In the genomic region with DNA sequence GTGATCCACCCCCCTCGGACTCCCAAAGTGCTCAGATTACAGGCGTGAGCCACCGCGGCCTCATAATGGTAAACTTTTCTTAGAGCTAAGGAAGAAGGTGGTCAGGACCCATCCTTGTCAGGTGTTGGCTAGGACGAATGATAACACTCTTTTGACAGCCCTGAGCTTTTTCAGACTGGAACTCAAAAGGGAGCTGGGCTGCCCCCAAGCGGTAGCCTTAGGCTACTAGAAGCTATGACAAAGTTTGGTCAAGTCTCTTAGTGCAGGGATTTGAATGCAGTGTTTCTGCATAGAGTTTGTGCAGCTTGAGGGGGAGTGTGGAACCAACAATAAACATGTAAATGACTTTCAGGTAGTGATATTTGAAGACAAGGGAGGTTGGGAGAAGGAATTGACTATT, we compare ENCODE assay signal across 8 cellular contexts. TPM values are rescaled to one million over a fixed set of nuclear protein-coding genes. Genes with fewer than 3 reads are reported as not detected.
DNase-seq lines count a peak whose midpoint lies in the region; ATAC-seq lines count a peak whose summit lies in the region.
"Had no signal": no experiment of that assay in that cellular context is flagged by ENCODE, and none has a peak within 500 bp of the region (broad histone marks: within the 10 kb centered on the region; RNA-seq: fewer than 3 reads in every experiment).

No MANE protein-coding gene starts in this region.

- H3K36me3 ChIP-seq in mesendoderm (ENCODE audit: control insufficient read depth, insufficient read depth, low read length): no peaks in the 10 kb centered on the region

- H2BK120ac ChIP-seq in mesendoderm (ENCODE audit: low read depth, low read length): no peak overlapping the region

- H3K18ac ChIP-seq in mesendoderm (ENCODE audit: low read length): no peak overlapping the region

- no CpG with 5 or more reads among the region's 6 CpGs for WGBS in mesendoderm (ENCODE audit: extremely low coverage, insufficient coverage, low lambda C conversion rate)

- H3K56ac ChIP-seq in mesendoderm (ENCODE audit: low read length): no peak overlapping the region

- peak; percentile 45 for DNase-seq in EH (ENCODE audit: low read depth)
- peak; percentile 19 for DNase-seq in Jurkat, Clone E6-1 (ENCODE audit: low read depth, low spot score)
- DNase-seq in SW 1271 (lab: John Stamatoyannopoulos, UW): peak; percentile 0 to 2
- DNase-seq in central memory CD4-positive, alpha-beta T cell: peak; percentile 23
- DNase-seq in mesendoderm: peak; percentile 66

- H3K27ac ChIP-seq in mesendoderm (ENCODE audit: low read depth, low read length): no peak overlapping the region
- H3K27ac ChIP-seq: skin epidermis had no signal

- no peak overlapping the region for H2BK15ac ChIP-seq in mesendoderm (replicated peaks; ENCODE audit: low read depth)

- H3K4me3 ChIP-seq in Jurkat, Clone E6-1 (ENCODE audit: low read length): no peak overlapping the region
- no peak overlapping the region for H3K4me3 ChIP-seq in mesendoderm (ENCODE audit: low read length)
- H3K4me3 ChIP-seq: skin epidermis had no signal

- H4K8ac ChIP-seq in mesendoderm (ENCODE audit: low read depth, low read length): no peak overlapping the region

- no peak overlapping the region for H3K23ac ChIP-seq in mesendoderm (ENCODE audit: low read length)

- ATAC-seq in GM18861 (IDR thresholded peaks at IDR 0.05; ENCODE audit: unreplicated experiment) (no peak), HG03469 (IDR thresholded peaks at IDR 0.05; ENCODE audit: unreplicated experiment) (no peak)

- H3K79me1 ChIP-seq in mesendoderm (ENCODE audit: low read length): no peaks in the 10 kb centered on the region

- H2AK5ac ChIP-seq in mesendoderm (ENCODE audit: low read length): no peak overlapping the region

- H3K9ac ChIP-seq in mesendoderm (ENCODE audit: low read length): no peak overlapping the region

- H2BK5ac ChIP-seq in mesendoderm (ENCODE audit: low read length): no peak overlapping the region

- H3K4me1 ChIP-seq in mesendoderm (ENCODE audit: control insufficient read depth, low read depth, low read length): no peaks in the 10 kb centered on the region

- no peak overlapping the region for H3K4me2 ChIP-seq in mesendoderm (ENCODE audit: low read length)

- H3K27me3 ChIP-seq in mesendoderm (ENCODE audit: insufficient read depth, low read length, poor library complexity): no peaks in the 10 kb centered on the region

- H3K79me2 ChIP-seq in mesendoderm (ENCODE audit: control insufficient read depth, insufficient read depth, low read length): no peaks in the 10 kb centered on the region

- H4K5ac ChIP-seq in mesendoderm (ENCODE audit: low read length): no peak overlapping the region

- H3K4ac ChIP-seq in mesendoderm (ENCODE audit: low read depth, low read length): no peak overlapping the region

RNA-seq across cellular contexts. Expression of a gene that starts 11.8 kb away (rescaled TPM):
- 193 TPM for polyA plus RNA-seq in Jurkat, Clone E6-1 (2012; ENCODE audit: insufficient read depth, insufficient read length)
- polyA plus RNA-seq in mesendoderm (2013, experiment 1 of 2): 108 TPM
- 108 TPM for polyA plus RNA-seq in mesendoderm (2013, experiment 2 of 2)

RNA-seq across cellular contexts. Expression of a gene that starts 23.3 kb away (rescaled TPM):
- 1.00 TPM for polyA plus RNA-seq in Jurkat, Clone E6-1 (2012; ENCODE audit: insufficient read depth, insufficient read length)
- polyA plus RNA-seq in mesendoderm (2013, experiment 1 of 2): 1.00 TPM
- polyA plus RNA-seq in mesendoderm (2013, experiment 2 of 2): 0.92 TPM

RNA-seq across cellular contexts. Expression of a gene that starts 23.5 kb away (rescaled TPM):
- polyA plus RNA-seq in Jurkat, Clone E6-1 (2012; ENCODE audit: insufficient read depth, insufficient read length): 158 TPM
- polyA plus RNA-seq in mesendoderm (2013, experiment 1 of 2): 61.8 TPM
- 64.2 TPM for polyA plus RNA-seq in mesendoderm (2013, experiment 2 of 2)

Comparison
In these comparisons a context has a peak if more than half of its experiments do, and no peak if none do; other contexts are left out.
1. DNase-seq: peak in every context shown above with its lines; median percentile 66 in mesendoderm; 45 in EH; 23 in central memory CD4-positive, alpha-beta T cell; 19 in Jurkat, Clone E6-1; 1 in SW 1271.